12 cellular contexts compared by ENCODE assay signal in genomic region chr5:127068771-127069330, GRCh38. TPM values are rescaled to one million over a fixed set of nuclear protein-coding genes. Genes with fewer than 3 reads are reported as not detected.
DNase-seq lines count a peak whose midpoint lies in the region; ATAC-seq, FAIRE-seq and TF ChIP-seq lines count a peak whose summit lies in the region.
"Had no signal": no experiment of that assay in that cellular context is flagged by ENCODE, and none has a peak within 500 bp of the region (broad histone marks: within the 10 kb centered on the region; RNA-seq: fewer than 3 reads in every experiment).

No MANE protein-coding gene starts in this region.

- H3K4me3 ChIP-seq in smooth muscle cell: no peak overlapping the region
- H3K4me3 ChIP-seq: thoracic aorta had no signal

- peaks cover 11% of the 10 kb centered on the region for H3K4me1 Mint-ChIP-seq in activated CD8-positive, alpha-beta T cell treated with anti-CD3 and anti-CD28 coated beads, Interleukin-2, amount 10 ng/mL, durations not matched to agents 7 days and 5 days (ENCODE audit: low read depth)
- H3K4me1 Mint-ChIP-seq: neural crest cell had no signal

- POLR2A ChIA-PET in activated CD8-positive, alpha-beta T cell treated with anti-CD3 and anti-CD28 coated beads, Interleukin-2, amount 10 ng/mL, durations not matched to agents 7 days and 5 days (lab: Charles Lee): no interaction called here

- 69% methylated on average over 3 of the region's 3 CpGs for WGBS in smooth muscle cell (ENCODE audit: low lambda C conversion rate)

- no peak overlapping the region for H3K27ac Mint-ChIP-seq in activated CD8-positive, alpha-beta T cell treated with anti-CD3 and anti-CD28 coated beads, Interleukin-2, amount 10 ng/mL, durations not matched to agents 7 days and 5 days
- H3K27ac Mint-ChIP-seq: HFFc6 had no signal

- H3K9ac ChIP-seq in smooth muscle cell (ENCODE audit: low read depth): no peak overlapping the region

- no peak for ATAC-seq in activated CD8-positive, alpha-beta T cell treated with anti-CD3 and anti-CD28 coated beads, Interleukin-2, amount 10 ng/mL, durations not matched to agents 7 days and 5 days
- ATAC-seq in GM18511 (IDR thresholded peaks at IDR 0.05; ENCODE audit: unreplicated experiment): no peak

- no peaks in the 10 kb centered on the region for H3K36me3 ChIP-seq in smooth muscle cell (ENCODE audit: low read depth)
- H3K36me3 ChIP-seq: thoracic aorta had no signal

- H3K9me3 ChIP-seq in smooth muscle cell (replicated peaks; ENCODE audit: low read depth): no peaks in the 10 kb centered on the region
- H3K9me3 ChIP-seq: thoracic aorta had no signal

- peaks cover 14% of the 10 kb centered on the region for H3K36me3 Mint-ChIP-seq in activated CD8-positive, alpha-beta T cell treated with anti-CD3 and anti-CD28 coated beads, Interleukin-2, amount 10 ng/mL, durations not matched to agents 7 days and 5 days (ENCODE audit: low read depth)

- CTCF ChIA-PET in activated CD8-positive, alpha-beta T cell treated with anti-CD3 and anti-CD28 coated beads, Interleukin-2, amount 10 ng/mL, durations not matched to agents 7 days and 5 days (lab: Charles Lee): no interaction called here

- no peak overlapping the region for H3K4me3 Mint-ChIP-seq in activated CD8-positive, alpha-beta T cell treated with anti-CD3 and anti-CD28 coated beads, Interleukin-2, amount 10 ng/mL, durations not matched to agents 7 days and 5 days
- H3K4me3 Mint-ChIP-seq: HFFc6, neural crest cell had no signal

- no peak overlapping the region for H3K4me2 ChIP-seq in smooth muscle cell

- peak; percentile 58 for FAIRE-seq in H54 (lab: Jason Lieb, UNC)

- H4K20me1 ChIP-seq in smooth muscle cell (ENCODE audit: low read depth): no peaks in the 10 kb centered on the region

- H3K27ac ChIP-seq in smooth muscle cell (ENCODE audit: low read depth): no peak overlapping the region
- H3K27ac ChIP-seq: thoracic aorta had no signal

- no peak for TF ChIP-seq POLR2A in H54 (IDR thresholded peaks at IDR 0.05; ENCODE audit: low read depth, low read length)

- no peak for DNase-seq in H54 (ENCODE audit: insufficient read length, low spot score)
- DNase-seq in NCI-H446 treated with DMSO at 0.1 percent for 48 hours (lab: John Stamatoyannopoulos, UW): peak; percentile 45
- DNase-seq in dermis blood vessel endothelial cell: peak; percentile 92
- peak; percentile 61 for DNase-seq in non-pigmented ciliary epithelial cell (ENCODE audit: low read depth)
- DNase-seq in activated CD8-positive, alpha-beta T cell treated with anti-CD3 and anti-CD28 coated beads, Interleukin-2, amount 10 ng/mL, durations not matched to agents 7 days and 5 days: no peak
- no peak for DNase-seq in smooth muscle cell (lab: John Stamatoyannopoulos, UW; ENCODE audit: unreplicated experiment)
- DNase-seq: HFFc6; NCI-H1417; NK-92 treated with Interleukin-12 subunit alpha and Interleukin-12 subunit beta, amount 100 ng/mL, for 24 hours had no signal

- H3K27me3 ChIP-seq in smooth muscle cell (ENCODE audit: low read depth): no peaks in the 10 kb centered on the region

- no peaks in the 10 kb centered on the region for H3K4me1 ChIP-seq in smooth muscle cell (ENCODE audit: low read depth)

- peaks cover 3% of the 10 kb centered on the region for H3K9me3 Mint-ChIP-seq in activated CD8-positive, alpha-beta T cell treated with anti-CD3 and anti-CD28 coated beads, Interleukin-2, amount 10 ng/mL, durations not matched to agents 7 days and 5 days (ENCODE audit: insufficient read depth)
- H3K9me3 Mint-ChIP-seq: HFFc6, neural crest cell had no signal

- H3K27me3 Mint-ChIP-seq in activated CD8-positive, alpha-beta T cell treated with anti-CD3 and anti-CD28 coated beads, Interleukin-2, amount 10 ng/mL, durations not matched to agents 7 days and 5 days (ENCODE audit: low read depth): no peaks in the 10 kb centered on the region

- no peak overlapping the region for H2AFZ ChIP-seq in smooth muscle cell (ENCODE audit: low read depth)

- H3K79me2 ChIP-seq in smooth muscle cell (ENCODE audit: low read depth): no peaks in the 10 kb centered on the region

- no peak for TF ChIP-seq CTCF in smooth muscle cell (IDR thresholded peaks at IDR 0.05; ENCODE audit: borderline replicate concordance, insufficient read depth, poor library complexity, severe bottlenecking)

- H3F3A ChIP-seq in smooth muscle cell (ENCODE audit: low read depth): no peaks in the 10 kb centered on the region

RNA-seq across cellular contexts. Expression of gene C5orf63, which starts 4.5 kb away (rescaled TPM):
- 1.5 and 1.9 TPM in 2 replicates for total RNA-seq in dermis blood vessel endothelial cell
- total RNA-seq in activated CD8-positive, alpha-beta T cell treated with anti-CD3 and anti-CD28 coated beads, Interleukin-2, amount 10 ng/mL, durations not matched to agents 7 days and 5 days: 1 to 10 TPM; 6.4 to 6.5 TPM
- total RNA-seq in smooth muscle cell: 0.09 TPM in 1 of 2 replicates, not detected in the other
- polyA plus RNA-seq in smooth muscle cell: 0.84 and 2.1 TPM in 2 replicates

RNA-seq across cellular contexts. Expression of gene MARCHF3, which starts 38.5 kb away (rescaled TPM):
- 65.9 and 84.4 TPM in 2 replicates for total RNA-seq in dermis blood vessel endothelial cell
- 1 to 10 TPM; 2.0 to 2.4 TPM for total RNA-seq in activated CD8-positive, alpha-beta T cell treated with anti-CD3 and anti-CD28 coated beads, Interleukin-2, amount 10 ng/mL, durations not matched to agents 7 days and 5 days
- total RNA-seq in smooth muscle cell: 6.7 and 30.8 TPM in 2 replicates
- polyA plus RNA-seq in smooth muscle cell: 16.8 and 17.8 TPM in 2 replicates

Comparison
In these comparisons a context has a peak if more than half of its experiments do, and no peak if none do; other contexts are left out.
1. DNase-seq: peak in NCI-H446 treated with DMSO at 0.1 percent for 48 hours (single experiment), dermis blood vessel endothelial cell (single experiment) and non-pigmented ciliary epithelial cell (single experiment); none in H54 (single experiment), activated CD8-positive, alpha-beta T cell treated with anti-CD3 and anti-CD28 coated beads, Interleukin-2, amount 10 ng/mL, durations not matched to agents 7 days and 5 days (single experiment) and smooth muscle cell (single experiment).